In the genomic region with DNA sequence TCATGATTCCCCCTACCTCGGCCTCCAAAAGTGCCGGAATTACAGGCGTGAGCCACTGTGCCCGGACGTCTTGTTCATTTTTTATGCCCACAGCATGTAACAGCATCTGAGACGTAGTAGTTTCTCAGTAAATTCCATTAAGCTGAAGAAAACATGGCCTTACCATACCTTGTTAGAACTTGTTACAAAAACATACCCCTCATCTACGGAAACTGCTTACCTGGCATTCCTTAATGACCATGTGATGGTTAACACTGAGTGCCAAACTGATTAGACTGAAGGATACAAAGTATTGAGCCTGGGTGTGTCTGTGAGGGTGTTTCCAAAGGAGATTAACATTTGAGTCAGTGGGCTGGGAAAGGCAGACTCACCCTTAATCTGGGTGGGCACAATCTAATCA, we compare ENCODE assay signal across 1 cellular context.
TF ChIP-seq lines count a peak whose summit lies in the region.

No MANE protein-coding gene starts in this region.

TF ChIP-seq in H1, 55 proteins besides CTCF, POLR2A, EP300 and RAD21:
- TF ChIP-seq MAFK (IDR thresholded peaks at IDR 0.05; ENCODE audit: low read depth, low read length): peak; percentile 27; the same call in 1 of the 2 replicates
- TF ChIP-seq ASH2L (IDR thresholded peaks at IDR 0.05; ENCODE audit: low read length): no peak
